In genomic region chr13:37959284-37959683, GRCh38 we compare ENCODE assay signal across 34 cellular contexts.
"Had no signal": no experiment of that assay in that cellular context is flagged by ENCODE, and none has a peak within 500 bp of the region (broad histone marks: within the 10 kb centered on the region; RNA-seq: fewer than 3 reads in every experiment).

No MANE protein-coding gene starts in this region.

- H3K9me3 Mint-ChIP-seq: activated CD4-positive, alpha-beta memory T cell treated with anti-CD3 and anti-CD28 coated beads for 36 hours; activated CD4-positive, alpha-beta T cell treated with anti-CD3 and anti-CD28 coated beads, Interleukin-2, amount 10 ng/mL, durations not matched to agents 24 days and 14 days; activated T-cell treated with anti-CD3 and anti-CD28 coated beads, Interleukin-2, amount 50 U/mL, for 4 hours; activated T-helper 17 cell treated with anti-CD3 and anti-CD28 coated beads, Interleukin-2, amount 50 U/mL, for 72 hours; stimulated activated naive CD8-positive, alpha-beta T cell treated with anti-CD3 and anti-CD28 coated beads, Interleukin-15, Interleukin-2, amounts not matched to agents 100 ng/mL and 50 ng/mL, for 24 hours; T-helper 1 cell treated with Interleukin-12 subunit alpha and Interleukin-12 subunit beta and Interleukin-4 antibody, amounts not matched to agents 30 μg/mL and 1 μg/mL, for 36 hours had no signal

- H3K27me3 Mint-ChIP-seq: activated CD4-positive, alpha-beta memory T cell treated with anti-CD3 and anti-CD28 coated beads for 36 hours; activated CD4-positive, alpha-beta T cell treated with anti-CD3 and anti-CD28 coated beads, Interleukin-2, amount 10 ng/mL, durations not matched to agents 24 days and 14 days; activated naive CD8-positive, alpha-beta T cell treated with anti-CD3 and anti-CD28 coated beads, Interleukin-2, amount 50 U/mL, for 24 hours; naive thymus-derived CD4-positive, alpha-beta T cell; stimulated activated naive CD8-positive, alpha-beta T cell treated with anti-CD3 and anti-CD28 coated beads, Interleukin-15, Interleukin-2, amounts not matched to agents 100 ng/mL and 50 ng/mL, for 24 hours had no signal

- H3K27ac ChIP-seq: esophagus muscularis mucosa, heart right ventricle, pancreas, prostate gland, skin epidermis, thoracic aorta, uterus had no signal

- H3K4me1 Mint-ChIP-seq: activated CD4-positive, alpha-beta T cell treated with anti-CD3 and anti-CD28 coated beads, Interleukin-2, amount 10 ng/mL, durations not matched to agents 24 days and 14 days; activated naive CD8-positive, alpha-beta T cell treated with anti-CD3 and anti-CD28 coated beads, Interleukin-2, amount 50 U/mL, for 24 hours; activated T-helper 17 cell treated with anti-CD3 and anti-CD28 coated beads, Interleukin-2, amount 50 U/mL, for 72 hours; naive thymus-derived CD4-positive, alpha-beta T cell; stimulated activated effector memory CD8-positive, alpha-beta T cell treated with anti-CD3 and anti-CD28 coated beads, Interleukin-12 subunit alpha, Interleukin-12 subunit beta, amount 100 ng/mL, for 72 hours had no signal

- H3K27ac Mint-ChIP-seq: activated CD4-positive, alpha-beta memory T cell treated with anti-CD3 and anti-CD28 coated beads for 36 hours; activated CD4-positive, alpha-beta T cell treated with anti-CD3 and anti-CD28 coated beads, Interleukin-2, amount 10 ng/mL, durations not matched to agents 24 days and 14 days; activated naive CD8-positive, alpha-beta T cell treated with anti-CD3 and anti-CD28 coated beads, Interleukin-2, amount 50 U/mL, for 24 hours; activated T-helper 17 cell treated with anti-CD3 and anti-CD28 coated beads, Interleukin-2, amount 50 U/mL, for 72 hours; endodermal cell; naive thymus-derived CD4-positive, alpha-beta T cell; stimulated activated effector memory CD8-positive, alpha-beta T cell treated with anti-CD3 and anti-CD28 coated beads, Interleukin-12 subunit alpha, Interleukin-12 subunit beta, amount 100 ng/mL, for 72 hours; stimulated activated naive CD8-positive, alpha-beta T cell treated with anti-CD3 and anti-CD28 coated beads, Interleukin-15, Interleukin-2, amounts not matched to agents 100 ng/mL and 50 ng/mL, for 24 hours; T-helper 1 cell treated with Interleukin-12 subunit alpha and Interleukin-12 subunit beta and Interleukin-4 antibody, amounts not matched to agents 30 μg/mL and 1 μg/mL, for 36 hours had no signal

- H3K4me3 Mint-ChIP-seq: activated CD4-positive, alpha-beta memory T cell treated with anti-CD3 and anti-CD28 coated beads for 36 hours; activated CD4-positive, alpha-beta T cell treated with anti-CD3 and anti-CD28 coated beads, Interleukin-2, amount 10 ng/mL, durations not matched to agents 24 days and 14 days; activated naive CD8-positive, alpha-beta T cell treated with anti-CD3 and anti-CD28 coated beads, Interleukin-2, amount 50 U/mL, for 24 hours; activated T-cell treated with anti-CD3 and anti-CD28 coated beads, Interleukin-2, amount 50 U/mL, for 4 hours; activated T-helper 17 cell treated with anti-CD3 and anti-CD28 coated beads, Interleukin-2, amount 50 U/mL, for 72 hours; endodermal cell; naive thymus-derived CD4-positive, alpha-beta T cell; stimulated activated effector memory CD8-positive, alpha-beta T cell treated with anti-CD3 and anti-CD28 coated beads, Interleukin-12 subunit alpha, Interleukin-12 subunit beta, amount 100 ng/mL, for 72 hours; stimulated activated naive CD8-positive, alpha-beta T cell treated with anti-CD3 and anti-CD28 coated beads, Interleukin-15, Interleukin-2, amounts not matched to agents 100 ng/mL and 50 ng/mL, for 24 hours; T-helper 1 cell treated with Interleukin-12 subunit alpha and Interleukin-12 subunit beta and Interleukin-4 antibody, amounts not matched to agents 30 μg/mL and 1 μg/mL, for 36 hours had no signal

- H3K27me3 ChIP-seq: esophagus muscularis mucosa, heart right ventricle, pancreas, uterus had no signal

- H3K36me3 Mint-ChIP-seq: activated CD4-positive, alpha-beta memory T cell treated with anti-CD3 and anti-CD28 coated beads for 36 hours; naive thymus-derived CD4-positive, alpha-beta T cell; stimulated activated effector memory CD8-positive, alpha-beta T cell treated with anti-CD3 and anti-CD28 coated beads, Interleukin-12 subunit alpha, Interleukin-12 subunit beta, amount 100 ng/mL, for 72 hours had no signal

- FAIRE-seq: islet of Langerhans had no signal

- DNase-seq: activated CD4-positive, alpha-beta memory T cell treated with anti-CD3 and anti-CD28 coated beads for 36 hours; activated CD4-positive, alpha-beta T cell treated with anti-CD3 and anti-CD28 coated beads, Interleukin-2, amount 10 ng/mL, durations not matched to agents 24 days and 14 days; activated CD4-positive, CD25-positive, alpha-beta regulatory T cell treated with anti-CD3 and anti-CD28 coated beads, Interleukin-2, amount 50 U/mL, for 72 hours; activated CD8-positive, alpha-beta memory T cell treated with anti-CD3 and anti-CD28 coated beads, Interleukin-2, amount 50 U/mL, for 48 hours; activated gamma-delta T cell treated with Interleukin-2 at 50 U/mL for 16 hours; activated naive CD4-positive, alpha-beta T cell treated with anti-CD3 and anti-CD28 coated beads, Interleukin-2, amount 50 U/mL, for 16 hours; activated naive CD8-positive, alpha-beta T cell treated with anti-CD3 and anti-CD28 coated beads, Interleukin-2, amount 50 U/mL, for 24 hours; activated T-cell treated with anti-CD3 and anti-CD28 coated beads, Interleukin-2, amount 50 U/mL, for 4 hours; amygdala; central memory CD4-positive, alpha-beta T cell; endodermal cell; foreskin melanocyte; heart right ventricle; left colon; midbrain; naive thymus-derived CD4-positive, alpha-beta T cell; nucleus accumbens; pancreas; retina; stimulated activated CD4-positive, alpha-beta T cell treated with anti-CD3 and anti-CD28 coated beads, Interleukin-12 subunit alpha, Interleukin-12 subunit beta, amount 100 ng/mL, for 4 hours; stimulated activated CD4-positive, alpha-beta T cell treated with anti-CD3 and anti-CD28 coated beads, Interleukin-4, amount 100 ng/mL, for 1 hour; T1000; trophoblast cell; uterus had no signal

- H3K36me3 ChIP-seq: esophagus muscularis mucosa, heart right ventricle, pancreas, prostate gland, thoracic aorta, uterus had no signal

- H3K9me3 ChIP-seq: esophagus muscularis mucosa, heart right ventricle, pancreas, prostate gland, thoracic aorta, uterus had no signal

- H3K4me1 ChIP-seq: esophagus muscularis mucosa, pancreas, prostate gland, uterus had no signal

- ATAC-seq: activated naive CD8-positive, alpha-beta T cell treated with anti-CD3 and anti-CD28 coated beads, Interleukin-2, amount 50 U/mL, for 24 hours; activated T-cell treated with anti-CD3 and anti-CD28 coated beads, Interleukin-2, amount 50 U/mL, for 4 hours; activated T-helper 17 cell treated with anti-CD3 and anti-CD28 coated beads, Interleukin-2, amount 50 U/mL, for 72 hours; heart right ventricle; left colon; naive thymus-derived CD4-positive, alpha-beta T cell; pancreas; sciatic nerve; stimulated activated effector memory CD8-positive, alpha-beta T cell treated with anti-CD3 and anti-CD28 coated beads, Interleukin-12 subunit alpha, Interleukin-12 subunit beta, amount 100 ng/mL, for 72 hours had no signal

- H3K4me3 ChIP-seq: esophagus muscularis mucosa, heart right ventricle, pancreas, prostate gland, skin epidermis, thoracic aorta, uterus had no signal
